In the genomic region with DNA sequence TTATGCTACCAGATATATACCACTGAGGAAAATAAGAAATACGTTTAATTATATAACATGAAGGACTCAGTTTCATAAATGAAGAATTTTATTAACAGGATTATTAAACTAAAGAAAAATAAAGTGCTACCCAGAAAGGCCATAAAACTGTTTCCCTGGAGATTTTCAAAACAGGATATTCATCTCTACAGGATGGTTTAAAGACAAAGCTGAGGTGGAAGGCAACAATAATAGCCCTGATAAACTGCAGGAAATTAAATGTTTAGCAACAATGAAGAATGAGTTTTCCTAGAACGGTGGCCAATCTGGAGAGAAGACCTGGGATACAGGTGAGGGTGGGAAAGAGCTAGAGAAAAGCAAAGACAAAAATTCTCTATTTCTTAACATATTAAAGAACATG, we compare ENCODE assay signal across 17 cellular contexts.
"Had no signal": no experiment of that assay in that cellular context is flagged by ENCODE, and none has a peak within 500 bp of the region (broad histone marks: within the 10 kb centered on the region; RNA-seq: fewer than 3 reads in every experiment).

No MANE protein-coding gene starts in this region.

- H3K9me3 ChIP-seq: right atrium auricular region, stomach had no signal

- H3K36me3 ChIP-seq: right atrium auricular region, stomach had no signal

- H3K9me3 Mint-ChIP-seq: dendritic cell treated with granulocyte-macrophage colony-stimulating factor and Interleukin-4, amounts not matched to agents 40 ng/mL and 50 ng/mL, for 4 days; endodermal cell; naive thymus-derived CD4-positive, alpha-beta T cell had no signal

- H3K27me3 ChIP-seq: right atrium auricular region, stomach had no signal

- H3K27me3 Mint-ChIP-seq: dendritic cell treated with granulocyte-macrophage colony-stimulating factor and Interleukin-4, amounts not matched to agents 40 ng/mL and 50 ng/mL, for 4 days; naive thymus-derived CD4-positive, alpha-beta T cell; type B pancreatic cell had no signal

- H3K4me3 Mint-ChIP-seq: dendritic cell treated with granulocyte-macrophage colony-stimulating factor and Interleukin-4, amounts not matched to agents 40 ng/mL and 50 ng/mL, for 4 days; endodermal cell; naive thymus-derived CD4-positive, alpha-beta T cell; nephron progenitor cell; type B pancreatic cell had no signal

- ATAC-seq: left colon had no signal

- H3K27ac Mint-ChIP-seq: dendritic cell treated with granulocyte-macrophage colony-stimulating factor and Interleukin-4, amounts not matched to agents 40 ng/mL and 50 ng/mL, for 4 days; endodermal cell; naive thymus-derived CD4-positive, alpha-beta T cell; nephron progenitor cell; type B pancreatic cell had no signal

- DNase-seq: effector CD4-positive, alpha-beta T cell; endodermal cell; head of caudate nucleus; hippocampal formation; left colon; left ventricle myocardium superior; mesendoderm; naive thymus-derived CD4-positive, alpha-beta T cell; nephron progenitor cell; small intestine; stimulated activated CD4-positive, alpha-beta T cell treated with anti-CD3 and anti-CD28 coated beads, Interleukin-12 subunit alpha, Interleukin-12 subunit beta, amount 100 ng/mL, for 4 hours; stimulated activated naive CD4-positive, alpha-beta T cell; stomach had no signal

- H3K4me3 ChIP-seq: lung, right atrium auricular region, stomach had no signal
